11 cellular contexts compared by ENCODE assay signal in genomic region chr1:119919241-119919640, GRCh38. TPM values are rescaled to one million over a fixed set of nuclear protein-coding genes. Genes with fewer than 3 reads are reported as not detected.
"Had no signal": no experiment of that assay in that cellular context is flagged by ENCODE, and none has a peak within 500 bp of the region (broad histone marks: within the 10 kb centered on the region; RNA-seq: fewer than 3 reads in every experiment).

No MANE protein-coding gene starts in this region.

- H3K27ac Mint-ChIP-seq: GM23338, H9, HFFc6 had no signal

- H3K9me3 Mint-ChIP-seq: GM23338, H9, HFFc6 had no signal

- H3K9ac ChIP-seq: GM23248 had no signal

- H3K4me3 Mint-ChIP-seq: GM23338, H9, HFFc6 had no signal

- H3K9me3 ChIP-seq: HAP-1 had no signal

- FAIRE-seq: H1, H54 had no signal

- H3K27ac ChIP-seq: GM23248 had no signal

- DNase-seq: GM23248, GOT3, H7, H9, HCEC 1CT, HFFc6 had no signal

- H3K4me1 ChIP-seq: HAP-1 had no signal

- H3K4me3 ChIP-seq: GM23248, GM23338, HAP-1 had no signal

RNA-seq across cellular contexts. Expression of gene ADAM30, which starts 22.9 kb away (rescaled TPM):
- total RNA-seq: GM23248, GM23338, H1, H4, H7, H9, HFFc6 had no signal
- polyA plus RNA-seq: GM23248, GM23338, H1 had no signal
